ENCODE assay signal across 10 cellular contexts in genomic region chr17:19336938-19337711, GRCh38. TPM values are rescaled to one million over a fixed set of nuclear protein-coding genes. Genes with fewer than 3 reads are reported as not detected.
A peak's percentile ranks its signal among the peaks of the same experiment; 100 is the strongest.
DNase-seq lines count a peak whose midpoint lies in the region; ATAC-seq and TF ChIP-seq lines count a peak whose summit lies in the region.
"Had no signal": no experiment of that assay in that cellular context is flagged by ENCODE, and none has a peak within 500 bp of the region (broad histone marks: within the 10 kb centered on the region; RNA-seq: fewer than 3 reads in every experiment).

No MANE protein-coding gene starts in this region.

- H3K27ac ChIP-seq in breast epithelium (peak overlapping the region; percentile 11 to 57), mammary epithelial cell (ENCODE audit: insufficient read depth, low read depth, low read length) (no peak overlapping the region), fibroblast of lung (ENCODE audit: insufficient read depth, low read length) (no peak overlapping the region)

- H3K27me3 Mint-ChIP-seq in nephron (ENCODE audit: low read depth), result no peaks in the 10 kb centered on the region

- H3K36me3 ChIP-seq in breast epithelium (no peaks in the 10 kb centered on the region), mammary epithelial cell (ENCODE audit: insufficient read depth, low read length) (no peaks in the 10 kb centered on the region), fibroblast of lung (ENCODE audit: control insufficient read depth, insufficient read depth, low read length) (peaks cover 11% of the 10 kb centered on the region)

- H2AFZ ChIP-seq in mammary epithelial cell (ENCODE audit: low read depth, low read length) (no peak overlapping the region), fibroblast of lung (ENCODE audit: low read length) (no peak overlapping the region)

- H3K79me2 ChIP-seq in mammary epithelial cell (ENCODE audit: insufficient read depth, low read length) (no peaks in the 10 kb centered on the region), fibroblast of lung (ENCODE audit: control insufficient read depth, insufficient read depth, low read length) (no peaks in the 10 kb centered on the region)

- no peak for ATAC-seq in HG03354 (IDR thresholded peaks at IDR 0.05; ENCODE audit: poor library complexity, severe bottlenecking, unreplicated experiment)
- no peak for ATAC-seq in HG02938 (IDR thresholded peaks at IDR 0.05; ENCODE audit: unreplicated experiment)

- TF ChIP-seq POLR2A in breast epithelium (IDR thresholded peaks at IDR 0.05), result no peak

- H3K4me1 ChIP-seq in breast epithelium (peaks cover 0 to 7% of the 10 kb centered on the region in 2 donors), mammary epithelial cell (ENCODE audit: insufficient read depth, low read length) (peaks cover 7% of the 10 kb centered on the region), fibroblast of lung (ENCODE audit: control insufficient read depth, extremely low read depth, insufficient read depth, low read length) (peaks cover 15% of the 10 kb centered on the region)

- 83% methylated on average over 19 of the region's 21 CpGs for WGBS in mammary epithelial cell (ENCODE audit: low coverage, missing lambda C conversion rate)

- no peaks in the 10 kb centered on the region for H3K27me3 ChIP-seq in breast epithelium
- no peaks in the 10 kb centered on the region for H3K27me3 ChIP-seq in mammary epithelial cell (ENCODE audit: insufficient read depth, low read length)
- no peaks in the 10 kb centered on the region for H3K27me3 ChIP-seq in fibroblast of lung (ENCODE audit: control insufficient read depth, insufficient read depth, low read length)

- BruUV-seq in mammary epithelial cell (replicated peaks; lab: Mats Ljungman, UMichigan), result no TSS peak

- DNase-seq in breast epithelium (ENCODE audit: low spot score in 2 of 2) (no peak), mammary epithelial cell (no peak), fibroblast of lung (ENCODE audit: low read depth in 2 of 2) (peak in 1 of 2 donors; percentile 20), NCI-H2171 treated with DMSO at 0.1 percent for 48 hours (lab: John Stamatoyannopoulos, UW) (no peak)
- DNase-seq in stimulated activated naive CD4-positive, alpha-beta T cell (lab: John Stamatoyannopoulos, UW), result no peak

- CTCF ChIA-PET in mammary epithelial cell (lab: Charles Lee; ENCODE audit: low non-redundant PET), result no interaction called here

- no peak overlapping the region for H3K4me3 ChIP-seq in breast epithelium
- H3K4me3 ChIP-seq in mammary epithelial cell (replicated peaks in 1 of 3; ENCODE audit: insufficient read depth in 1 of 3, low read depth in 2 of 3, low read length in 3 of 3), result no peak overlapping the region
- no peak overlapping the region for H3K4me3 ChIP-seq in fibroblast of lung (replicated peaks in 1 of 4; ENCODE audit: control extremely low read depth in 1 of 4, insufficient read depth in 1 of 4, low read depth in 3 of 4, low read length in 4 of 4)

- in situ Hi-C loops in mammary epithelial cell (cut with MboI; ENCODE audit: low sequenced_read_pairs in 2 of 2), result no loop called here

- H3K9ac ChIP-seq in mammary epithelial cell (ENCODE audit: insufficient read depth, low read length) (no peak overlapping the region), fibroblast of lung (ENCODE audit: insufficient read depth, low read length) (peak overlapping the region; percentile 9)

- H4K20me1 ChIP-seq in mammary epithelial cell (ENCODE audit: insufficient read depth, low read length) (no peaks in the 10 kb centered on the region), fibroblast of lung (ENCODE audit: control insufficient read depth, extremely low read depth, insufficient read depth, low read length) (no peaks in the 10 kb centered on the region)

- peak in 1 of 3 donors; percentile 60 for TF ChIP-seq CTCF in breast epithelium (IDR thresholded peaks at IDR 0.05)
- TF ChIP-seq CTCF in mammary epithelial cell (conservative IDR thresholded peaks at IDR 0.05 in 1 of 2, IDR thresholded peaks at IDR 0.05 in 1 of 2; ENCODE audit: extremely low read depth in 1 of 2, insufficient read depth in 1 of 2, low read depth in 1 of 2, low read length in 2 of 2), result no peak
- TF ChIP-seq CTCF in fibroblast of lung (conservative IDR thresholded peaks at IDR 0.05 in 1 of 2, IDR thresholded peaks at IDR 0.05 in 1 of 2; ENCODE audit: low read depth in 1 of 2, low read length in 2 of 2), result peak in 1 of 2 donors; percentile 55
- peak in 1 of 3 experiments; percentile 12 for TF ChIP-seq CTCF in nephron (IDR thresholded peaks at IDR 0.05; ENCODE audit: unreplicated experiment in 3 of 3)

- H3K36me3 Mint-ChIP-seq in nephron (ENCODE audit: low read depth), result peaks cover 10% of the 10 kb centered on the region

- peaks cover 43% of the 10 kb centered on the region for H3K4me1 Mint-ChIP-seq in nephron

- intact Hi-C loops in breast epithelium (cut with DNase I; ENCODE audit: low total_unique reads), result no loop called here
- intact Hi-C loops in mammary epithelial cell (cut with micrococcal nuclease), result no loop called here

- H3K9me3 Mint-ChIP-seq in nephron, result no peaks in the 10 kb centered on the region
- H3K9me3 Mint-ChIP-seq: stimulated activated memory B cell treated with anti-CD40 and anti-IgM and Interleukin-4, amounts not matched to agents 10 μg/mL and 1 μg/mL and 100 μg/mL, for 72 hours had no signal

- H3K9me3 ChIP-seq in breast epithelium (no peaks in the 10 kb centered on the region), mammary epithelial cell (replicated peaks; ENCODE audit: insufficient read depth, low read length) (no peaks in the 10 kb centered on the region), fibroblast of lung (ENCODE audit: control insufficient read depth, insufficient read depth, low read depth, low read length) (no peaks in the 10 kb centered on the region)

- H3K4me2 ChIP-seq in mammary epithelial cell (ENCODE audit: insufficient read depth, low read depth, low read length) (no peak overlapping the region), fibroblast of lung (ENCODE audit: extremely low read depth, insufficient read depth, low read length) (no peak overlapping the region)

- dilution Hi-C loops in mammary epithelial cell (cut with HindIII; ENCODE audit: low sequenced_read_pairs), result no loop called here

- peak overlapping the region in 2 of 3 experiments; percentile 24 to 65 for H3K27ac Mint-ChIP-seq in nephron
- H3K27ac Mint-ChIP-seq: stimulated activated memory B cell treated with anti-CD40 and anti-IgM and Interleukin-4, amounts not matched to agents 10 μg/mL and 1 μg/mL and 100 μg/mL, for 72 hours had no signal

- H3K4me3 Mint-ChIP-seq in nephron, result no peak overlapping the region
- H3K4me3 Mint-ChIP-seq: stimulated activated memory B cell treated with anti-CD40 and anti-IgM and Interleukin-4, amounts not matched to agents 10 μg/mL and 1 μg/mL and 100 μg/mL, for 72 hours had no signal

RNA-seq across cellular contexts. Expression of gene B9D1, which starts 25.4 kb away (rescaled TPM):
- total RNA-seq in breast epithelium (10 to 100 TPM; 14.4 to 29.2 (median 28.4) TPM), mammary epithelial cell (10 to 100 TPM; 21.2 to 23.2 TPM), fibroblast of lung (20.8 and 38.5 TPM in 2 replicates)
- polyA plus RNA-seq in mammary epithelial cell (39.0 TPM), fibroblast of lung (32.0 and 35.7 TPM in 2 replicates)
- polyA minus RNA-seq in mammary epithelial cell (25.0 TPM), fibroblast of lung (ENCODE audit: low replicate concordance) (32.5 and 35.0 TPM in 2 replicates)
- polyA plus RNA-seq in fibroblast of lung (2012), result 31.6 and 38.4 TPM in 2 replicates

RNA-seq across cellular contexts. Expression of gene MAPK7, which starts 41.2 kb away (rescaled TPM):
- total RNA-seq in breast epithelium, result 10 to 100 TPM; 21.4 to 39.0 (median 22.7) TPM
- 10 to 100 TPM; 19.1 to 21.5 TPM for total RNA-seq in mammary epithelial cell
- 11.2 TPM for polyA plus RNA-seq in mammary epithelial cell
- polyA minus RNA-seq in mammary epithelial cell, result 31.2 TPM
- 10.3 and 18.8 TPM in 2 replicates for total RNA-seq in fibroblast of lung
- 12.8 and 13.8 TPM in 2 replicates for polyA plus RNA-seq in fibroblast of lung
- 20.8 and 22.3 TPM in 2 replicates for polyA plus RNA-seq in fibroblast of lung (2012)
- polyA minus RNA-seq in fibroblast of lung (ENCODE audit: low replicate concordance), result 134 and 160 TPM in 2 replicates

RNA-seq across cellular contexts. Expression of gene MFAP4, which starts 49.9 kb away (rescaled TPM):
- 100 to 1,000 TPM in 2 of 3 donors, 10 to 100 TPM in 1; 45.5 to 186 (median 116) TPM for total RNA-seq in breast epithelium
- under 1 TPM in 1 of 2 donors, not detected in 1; 0.33 TPM for total RNA-seq in mammary epithelial cell
- polyA plus RNA-seq in mammary epithelial cell, result not detected
- polyA minus RNA-seq in mammary epithelial cell, result not detected
- 81.3 and 137 TPM in 2 replicates for total RNA-seq in fibroblast of lung
- polyA plus RNA-seq in fibroblast of lung, result 37.8 and 53.3 TPM in 2 replicates
- 79.0 and 125 TPM in 2 replicates for polyA plus RNA-seq in fibroblast of lung (2012)
- 68.3 and 70.7 TPM in 2 replicates for polyA minus RNA-seq in fibroblast of lung (ENCODE audit: low replicate concordance)
- total RNA-seq: activated CD8-positive, alpha-beta memory T cell treated with anti-CD3 and anti-CD28 coated beads for 36 hours had no signal

Comparison
In these comparisons a context has a peak if more than half of its experiments do, and no peak if none do; other contexts are left out.
1. H3K27ac ChIP-seq: peak in breast epithelium (2 of 2); none in mammary epithelial cell (single experiment) and fibroblast of lung (single experiment).
2. RNA of gene MFAP4, which starts 49.9 kb away (total RNA-seq): 45.5 to 186 TPM in breast epithelium and 81.3 to 137 TPM in fibroblast of lung; 0.33 TPM in mammary epithelial cell; every median in the first group is over 10 times any median in the second.